ENCODE assay signal across 12 cellular contexts in genomic region chr19:3818479-3818878, GRCh38. TPM values are rescaled to one million over a fixed set of nuclear protein-coding genes. Genes with fewer than 3 reads are reported as not detected.
DNase-seq lines count a peak whose midpoint lies in the region; ATAC-seq lines count a peak whose summit lies in the region.
"Had no signal": no experiment of that assay in that cellular context is flagged by ENCODE, and none has a peak within 500 bp of the region (broad histone marks: within the 10 kb centered on the region; RNA-seq: fewer than 3 reads in every experiment).

No MANE protein-coding gene starts in this region.

- H3K27me3 Mint-ChIP-seq in activated T-cell treated with anti-CD3 and anti-CD28 coated beads, Interleukin-2, amount 50 U/mL, for 72 hours (ENCODE audit: low read depth), result no peaks in the 10 kb centered on the region

- intact Hi-C loops in posterior vena cava (cut with DNase I), result loop anchor here in 1 of 2 donors (5.0 kb wide), 1 partner anchor 594 kb away; no protein-coding TSS in a partner anchor

- peaks cover 38% of the 10 kb centered on the region for H3K4me1 Mint-ChIP-seq in activated T-cell treated with anti-CD3 and anti-CD28 coated beads, Interleukin-2, amount 50 U/mL, for 72 hours (ENCODE audit: low read depth)

- H3K9me3 Mint-ChIP-seq in activated T-cell treated with anti-CD3 and anti-CD28 coated beads, Interleukin-2, amount 50 U/mL, for 72 hours, result no peaks in the 10 kb centered on the region
- H3K9me3 Mint-ChIP-seq: T-helper 1 cell treated with Interleukin-12 subunit alpha and Interleukin-12 subunit beta and Interleukin-4 antibody, amounts not matched to agents 30 μg/mL and 1 μg/mL, for 36 hours had no signal

- no peak overlapping the region for H3K27ac Mint-ChIP-seq in activated T-cell treated with anti-CD3 and anti-CD28 coated beads, Interleukin-2, amount 50 U/mL, for 72 hours
- H3K27ac Mint-ChIP-seq: T-helper 1 cell treated with Interleukin-12 subunit alpha and Interleukin-12 subunit beta and Interleukin-4 antibody, amounts not matched to agents 30 μg/mL and 1 μg/mL, for 36 hours had no signal

- no peaks in the 10 kb centered on the region for H3K36me3 Mint-ChIP-seq in activated T-cell treated with anti-CD3 and anti-CD28 coated beads, Interleukin-2, amount 50 U/mL, for 72 hours (ENCODE audit: insufficient read depth in 2 of 2)

- ATAC-seq in activated T-cell treated with anti-CD3 and anti-CD28 coated beads, Interleukin-2, amount 50 U/mL, for 72 hours (replicated peaks in 1 of 2), result peak; percentile 78 to 83
- ATAC-seq in HG02798 (IDR thresholded peaks at IDR 0.05; ENCODE audit: poor library complexity, unreplicated experiment), result no peak

- peak overlapping the region; percentile 31 to 33 for H3K4me3 Mint-ChIP-seq in activated T-cell treated with anti-CD3 and anti-CD28 coated beads, Interleukin-2, amount 50 U/mL, for 72 hours
- H3K4me3 Mint-ChIP-seq: T-helper 1 cell treated with Interleukin-12 subunit alpha and Interleukin-12 subunit beta and Interleukin-4 antibody, amounts not matched to agents 30 μg/mL and 1 μg/mL, for 36 hours had no signal

- DNase-seq in AG08395 (ENCODE audit: low spot score) (peak; percentile 50), GM04503 (ENCODE audit: low read depth) (peak; percentile 10), medulla oblongata (ENCODE audit: extremely low spot score) (peak; percentile 35), posterior vena cava (ENCODE audit: low spot score) (no peak), iPS-NIHi11 (ENCODE audit: low spot score) (no peak), SIG-M5 (lab: John Stamatoyannopoulos, UW) (no peak)
- DNase-seq in activated T-cell treated with anti-CD3 and anti-CD28 coated beads, Interleukin-2, amount 50 U/mL, for 72 hours, result peak; percentile 45 to 58
- DNase-seq: kidney, NCI-H2171 treated with DMSO at 0.1 percent for 48 hours had no signal

RNA-seq across cellular contexts. Expression of gene MATK, which starts 32.3 kb away (rescaled TPM):
- total RNA-seq in activated T-cell treated with anti-CD3 and anti-CD28 coated beads, Interleukin-2, amount 50 U/mL, for 72 hours, result 10 to 100 TPM; 15.5 to 19.2 TPM
- total RNA-seq in posterior vena cava, result 1 to 10 TPM; 1.1 to 2.8 TPM

RNA-seq across cellular contexts. Expression of gene RAX2, which starts 46.5 kb away (rescaled TPM):
- total RNA-seq in activated T-cell treated with anti-CD3 and anti-CD28 coated beads, Interleukin-2, amount 50 U/mL, for 72 hours, result not detected
- total RNA-seq in posterior vena cava, result not detected
- total RNA-seq: kidney, skeletal muscle tissue had no signal

RNA-seq across cellular contexts. Expression of gene ZFR2, which starts 50.4 kb away (rescaled TPM):
- total RNA-seq in activated T-cell treated with anti-CD3 and anti-CD28 coated beads, Interleukin-2, amount 50 U/mL, for 72 hours, result under 1 TPM in 1 of 2 donors, not detected in 1; 0.56 TPM
- not detected for total RNA-seq in posterior vena cava
- total RNA-seq: skeletal muscle tissue had no signal

RNA-seq across cellular contexts. Expression of gene MRPL54, which starts 56.0 kb away (rescaled TPM):
- total RNA-seq in activated T-cell treated with anti-CD3 and anti-CD28 coated beads, Interleukin-2, amount 50 U/mL, for 72 hours, result 10 to 100 TPM; 67.3 to 74.2 TPM
- 10 to 100 TPM; 45.3 to 58.8 TPM for total RNA-seq in posterior vena cava

RNA-seq across cellular contexts. Expression of gene APBA3, which starts 57.0 kb away (rescaled TPM):
- 10 to 100 TPM; 51.8 to 52.7 TPM for total RNA-seq in activated T-cell treated with anti-CD3 and anti-CD28 coated beads, Interleukin-2, amount 50 U/mL, for 72 hours
- 10 to 100 TPM; 10.5 to 13.1 TPM for total RNA-seq in posterior vena cava

Comparison
In these comparisons a context has a peak if more than half of its experiments do, and no peak if none do; other contexts are left out.
1. DNase-seq: peak in AG08395 (single experiment), GM04503 (single experiment), activated T-cell treated with anti-CD3 and anti-CD28 coated beads, Interleukin-2, amount 50 U/mL, for 72 hours (2 of 2) and medulla oblongata (single experiment); none in posterior vena cava (single experiment), iPS-NIHi11 (single experiment) and SIG-M5 (single experiment).
2. RNA of gene MATK, which starts 32.3 kb away (total RNA-seq): 15.5 to 19.2 TPM in activated T-cell treated with anti-CD3 and anti-CD28 coated beads, Interleukin-2, amount 50 U/mL, for 72 hours; 1.1 to 2.8 TPM in posterior vena cava; every median in the first group is over 4 times any median in the second.